In genomic region chr11:121486054-121486453, GRCh38 we compare ENCODE assay signal across 1 cellular context.
TF ChIP-seq lines count a peak whose summit lies in the region.

No MANE protein-coding gene starts in this region.

TF ChIP-seq in GM23338, 12 proteins besides CTCF, POLR2A, EP300 and RAD21 (continued from another document):
- no peak for TF ChIP-seq ZNF462 (CRISPR knock-in tag; IDR thresholded peaks at IDR 0.05)
